ENCODE assay signal across 8 cellular contexts in genomic region chr7:94655884-94656657, GRCh38. TPM values are rescaled to one million over a fixed set of nuclear protein-coding genes. Genes with fewer than 3 reads are reported as not detected.
DNase-seq lines count a peak whose midpoint lies in the region; ATAC-seq, FAIRE-seq and TF ChIP-seq lines count a peak whose summit lies in the region.

Gene SGCE, minus strand, starts transcription at chr7:94656133. Its CDS starts 35 bp downstream, at chr7:94656098.

- H3K27me3 ChIP-seq in Karpas-422 (ENCODE audit: low read length) (no peaks in the 10 kb centered on the region), astrocyte (ENCODE audit: insufficient read depth, low read length) (no peaks in the 10 kb centered on the region), right atrium auricular region (no peaks in the 10 kb centered on the region)

- H3K4me1 Mint-ChIP-seq in astrocyte (ENCODE audit: low read depth, unreplicated experiment): no peaks in the 10 kb centered on the region

- DNase-seq in GM13976 (ENCODE audit: low spot score) (peak; percentile 64), Karpas-422 (peak; percentile 89), SHP77 treated with DMSO at 0.1 percent for 48 hours (lab: John Stamatoyannopoulos, UW) (peak; percentile 64), astrocyte (ENCODE audit: low read depth) (peak; percentile 70), right atrium auricular region (ENCODE audit: low spot score) (peak; percentile 66), posterior cingulate gyrus (peak; percentile 71 to 96 (median 78)), 8988T (no peak)

- no peaks in the 10 kb centered on the region for H3K27me3 Mint-ChIP-seq in astrocyte (ENCODE audit: low read depth, unreplicated experiment)

- H3K27ac Mint-ChIP-seq in astrocyte (ENCODE audit: unreplicated experiment): peak within 1 kb of the TSS; percentile 87

- H3K4me3 ChIP-seq in Karpas-422 (ENCODE audit: low read length) (peak within 1 kb of the TSS; percentile 65), astrocyte (ENCODE audit: insufficient read depth, low read depth, low read length) (peak within 1 kb of the TSS; percentile 91), right atrium auricular region (peak within 1 kb of the TSS; percentile 69 to 75)

- TF ChIP-seq CTCF in GM13976 (IDR thresholded peaks at IDR 0.05; ENCODE audit: borderline replicate concordance, control extremely low read depth, extremely low read depth, insufficient read depth, missing control alignments) (peak; percentile 50), astrocyte (IDR thresholded peaks at IDR 0.05; ENCODE audit: insufficient read depth, low read depth, low read length) (peak; percentile 18), right atrium auricular region (IDR thresholded peaks at IDR 0.05) (peak; percentile 79 to 86)

- H3K9me3 Mint-ChIP-seq in astrocyte (ENCODE audit: unreplicated experiment): peaks cover 2% of the 10 kb centered on the region

- no peaks in the 10 kb centered on the region for H3K9me2 ChIP-seq in Karpas-422 (replicated peaks; ENCODE audit: insufficient read depth, low read length)

- in situ Hi-C loops in GM13976 (cut with MboI; ENCODE audit: low sequenced_read_pairs, unreplicated experiment): no loop called here

- H3K9me3 ChIP-seq in Karpas-422 (ENCODE audit: low read length) (no peaks in the 10 kb centered on the region), astrocyte (ENCODE audit: insufficient read depth, low read depth, low read length) (no peaks in the 10 kb centered on the region), right atrium auricular region (no peaks in the 10 kb centered on the region)

- H3K4me3 Mint-ChIP-seq in astrocyte (ENCODE audit: unreplicated experiment): peak within 1 kb of the TSS; percentile 89

- H3K79me2 ChIP-seq in Karpas-422 (ENCODE audit: low read length) (peaks cover 28% of the 10 kb centered on the region), astrocyte (ENCODE audit: insufficient read depth, low read length) (peaks cover 38% of the 10 kb centered on the region)

- H3K27ac ChIP-seq in Karpas-422 (ENCODE audit: low read length) (peak within 1 kb of the TSS; percentile 67), astrocyte (ENCODE audit: low read depth, low read length) (peak within 1 kb of the TSS; percentile 87), right atrium auricular region (peak within 1 kb of the TSS; percentile 74 to 84)

- no peaks in the 10 kb centered on the region for H3K36me3 Mint-ChIP-seq in astrocyte (ENCODE audit: low read depth, unreplicated experiment)

- no peak for FAIRE-seq in astrocyte (lab: Jason Lieb, UNC)

- H3K4me2 ChIP-seq in Karpas-422 (ENCODE audit: low read depth, low read length, poor library complexity, severe bottlenecking) (peak within 1 kb of the TSS; percentile 68), astrocyte (ENCODE audit: low read length) (peak within 1 kb of the TSS; percentile 95)

- peaks cover 21% of the 10 kb centered on the region for H3K4me1 ChIP-seq in Karpas-422 (ENCODE audit: low read length)
- no peaks in the 10 kb centered on the region for H3K4me1 ChIP-seq in astrocyte (ENCODE audit: insufficient read depth, low read length)
- H3K4me1 ChIP-seq in right atrium auricular region: peaks cover 0 to 14% of the 10 kb centered on the region in 2 donors

- intact Hi-C loops in posterior cingulate gyrus (cut with DNase I): loop anchor here (2.0 to 10.0 kb wide), 5 partner anchors 147 to 546 kb away; partner anchors contain the start of genes CASD1 and PPP1R9A

- H3K36me3 ChIP-seq in Karpas-422 (ENCODE audit: insufficient read depth, low read length): no peaks in the 10 kb centered on the region
- H3K36me3 ChIP-seq in astrocyte (ENCODE audit: insufficient read depth, low read length): no peaks in the 10 kb centered on the region
- no peaks in the 10 kb centered on the region for H3K36me3 ChIP-seq in right atrium auricular region

- no peak for ATAC-seq in GM18511 (IDR thresholded peaks at IDR 0.05; ENCODE audit: unreplicated experiment)

- H4K20me1 ChIP-seq in Karpas-422 (ENCODE audit: insufficient read depth, low read depth, low read length): peaks cover 13% of the 10 kb centered on the region; the same call in 1 of the 2 replicates
- H4K20me1 ChIP-seq in astrocyte (ENCODE audit: insufficient read depth, low read length): no peaks in the 10 kb centered on the region

- H3K9ac ChIP-seq in Karpas-422 (ENCODE audit: low read length): peak within 1 kb of the TSS; percentile 79
- H3K9ac ChIP-seq in astrocyte (ENCODE audit: low read length): peak within 1 kb of the TSS; percentile 96

- H2AFZ ChIP-seq in Karpas-422 (ENCODE audit: low read length): peak within 1 kb of the TSS; percentile 52; the same call in 1 of the 2 replicates
- H2AFZ ChIP-seq in astrocyte (ENCODE audit: low read depth, low read length): peak within 1 kb of the TSS; percentile 97

RNA-seq across cellular contexts. Expression of gene SGCE, which starts in this region (rescaled TPM):
- 26.4 and 39.8 TPM in 2 replicates for total RNA-seq in Karpas-422 (2014; rRNA removed; shearing (Covaris generic); ENCODE audit: low replicate concordance)
- total RNA-seq in astrocyte (33.4 and 38.3 TPM in 2 replicates), right atrium auricular region (10 to 100 TPM; 41.0 to 75.9 TPM)

Comparison
In these comparisons a context has a peak if more than half of its experiments do, and no peak if none do; other contexts are left out.
1. CTCF ChIP-seq: peak in every context shown above with its lines; median percentile 82 in right atrium auricular region; 50 in GM13976; 18 in astrocyte.